Comparison of ENCODE assay signal across 21 cellular contexts in the genomic region with DNA sequence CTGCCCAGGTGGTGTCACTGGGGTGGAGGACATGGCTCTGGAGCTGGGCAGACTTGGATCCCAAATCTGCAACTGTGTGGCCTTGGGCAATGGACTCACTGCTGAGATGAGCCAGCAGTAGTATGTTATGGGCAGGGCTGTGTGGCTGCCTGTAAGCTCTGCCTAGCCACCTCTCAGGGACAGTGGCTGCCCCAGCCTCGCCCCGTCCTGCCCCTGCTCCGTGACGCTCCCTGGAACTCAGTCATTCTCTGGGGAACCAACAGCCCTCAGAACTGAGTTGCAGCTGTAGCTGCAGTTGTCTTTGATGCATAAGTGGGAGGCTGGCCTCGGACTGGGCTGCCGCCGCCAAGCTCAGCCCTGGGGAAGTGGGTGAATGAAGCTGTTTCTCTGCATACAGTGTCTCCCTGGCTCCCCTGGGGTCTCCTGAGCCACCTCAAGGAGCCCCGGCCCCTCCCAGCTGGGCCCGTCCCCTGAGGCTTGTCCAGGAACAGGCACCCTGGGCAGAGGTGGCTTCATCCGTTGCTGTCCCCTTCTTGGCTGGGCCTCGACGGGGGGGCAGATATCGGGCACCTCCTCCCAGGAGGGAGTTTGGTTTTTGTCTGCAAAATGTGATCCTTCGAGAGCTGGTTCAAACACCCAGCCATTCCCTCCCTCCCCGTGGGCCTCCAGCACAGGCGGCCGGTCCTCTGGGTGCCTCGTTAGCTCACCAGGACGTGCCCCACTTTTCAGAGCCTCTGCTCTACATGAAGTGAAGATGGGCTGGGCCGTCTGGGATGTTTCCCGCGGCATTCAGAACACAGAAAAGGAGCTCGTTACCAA. TPM values are rescaled to one million over a fixed set of nuclear protein-coding genes. Genes with fewer than 3 reads are reported as not detected.
DNase-seq lines count a peak whose midpoint lies in the region; ATAC-seq and TF ChIP-seq lines count a peak whose summit lies in the region.
"Had no signal": no experiment of that assay in that cellular context is flagged by ENCODE, and none has a peak within 500 bp of the region (broad histone marks: within the 10 kb centered on the region; RNA-seq: fewer than 3 reads in every experiment).

No MANE protein-coding gene starts in this region.

- ATAC-seq in foreskin keratinocyte (peak; percentile 18), GM21723 (IDR thresholded peaks at IDR 0.05; ENCODE audit: unreplicated experiment) (no peak), GM21367 (IDR thresholded peaks at IDR 0.05; ENCODE audit: unreplicated experiment) (no peak), HG03432 (IDR thresholded peaks at IDR 0.05; ENCODE audit: unreplicated experiment) (no peak)
- ATAC-seq: GM23338; right cardiac atrium; stimulated activated naive CD8-positive, alpha-beta T cell treated with anti-CD3 and anti-CD28 coated beads, Interleukin-15, Interleukin-2, amounts not matched to agents 100 U/mL and 50 U/mL, for 24 hours had no signal

- no peaks in the 10 kb centered on the region for H3K27me3 Mint-ChIP-seq in osteocyte (ENCODE audit: unreplicated experiment)

- in situ Hi-C loops in GM13977 (cut with MboI; ENCODE audit: low pct_unique_long_range_greater_than_20kb, low sequenced_read_pairs, unreplicated experiment), result no loop called here

- H3K4me1 ChIP-seq in adrenal gland (replicated peaks in 1 of 2) (no peaks in the 10 kb centered on the region), foreskin keratinocyte (peaks cover 22% of the 10 kb centered on the region)
- H3K4me1 ChIP-seq: upper lobe of left lung had no signal

- H3K36me3 ChIP-seq in adrenal gland (replicated peaks in 1 of 2), result no peaks in the 10 kb centered on the region
- H3K36me3 ChIP-seq: upper lobe of left lung had no signal

- H3K36me3 Mint-ChIP-seq in osteocyte (ENCODE audit: unreplicated experiment), result no peaks in the 10 kb centered on the region

- TF ChIP-seq CTCF in GM13977 (IDR thresholded peaks at IDR 0.05; ENCODE audit: extremely low read depth, insufficient read depth, missing control alignments) (no peak), adrenal gland (IDR thresholded peaks at IDR 0.05) (no peak), foreskin keratinocyte (conservative IDR thresholded peaks at IDR 0.05) (no peak), osteocyte (IDR thresholded peaks at IDR 0.05) (no peak)

- H3K4me1 Mint-ChIP-seq in osteocyte (ENCODE audit: unreplicated experiment), result peaks cover 62% of the 10 kb centered on the region
- H3K4me1 Mint-ChIP-seq: endodermal cell had no signal

- no peak overlapping the region for H3K4me3 Mint-ChIP-seq in osteocyte (ENCODE audit: unreplicated experiment)
- H3K4me3 Mint-ChIP-seq: endodermal cell, GM23338 had no signal

- peaks cover 25% of the 10 kb centered on the region for H3K27me3 ChIP-seq in adrenal gland
- no peaks in the 10 kb centered on the region for H3K27me3 ChIP-seq in foreskin keratinocyte

- no peak overlapping the region for H3K4me3 ChIP-seq in adrenal gland
- H3K4me3 ChIP-seq: GM23338, upper lobe of left lung had no signal

- intact Hi-C loops in adrenal gland (cut with DNase I), result no loop called here

- 67 to 78% (median 69%) methylated on average over 17 to 23 of the region's 23 CpGs for WGBS in adrenal gland, 4 donors

- TF ChIP-seq POLR2A in adrenal gland (IDR thresholded peaks at IDR 0.05), result no peak

- no peaks in the 10 kb centered on the region for H3K9me3 Mint-ChIP-seq in osteocyte (ENCODE audit: unreplicated experiment)
- H3K9me3 Mint-ChIP-seq: activated T-helper 2 cell treated with anti-CD3 and anti-CD28 coated beads, Interferon-gamma antibody, Interleukin-2, Interleukin-4, amounts not matched to agents 10 μg/mL and 5 μg/mL and 100 μg/mL, durations not matched to agents 14 hours and 24 hours and 36 hours; endodermal cell; GM23338 had no signal

- H3K27ac ChIP-seq in adrenal gland, result no peak overlapping the region
- H3K27ac ChIP-seq in foreskin keratinocyte, result no peak overlapping the region
- H3K27ac ChIP-seq: upper lobe of left lung had no signal

- peak overlapping the region; percentile 82 for H3K27ac Mint-ChIP-seq in osteocyte (ENCODE audit: unreplicated experiment)
- H3K27ac Mint-ChIP-seq: activated T-helper 2 cell treated with anti-CD3 and anti-CD28 coated beads, Interferon-gamma antibody, Interleukin-2, Interleukin-4, amounts not matched to agents 10 μg/mL and 5 μg/mL and 100 μg/mL, durations not matched to agents 14 hours and 24 hours and 36 hours; endodermal cell; GM23338 had no signal

- DNase-seq in GM13977 (ENCODE audit: low spot score) (peak; percentile 62), adrenal gland (peak in 5 of 7 donors; percentile 50 to 78 (median 66)), foreskin keratinocyte (peak in 1 of 2 donors; percentile 39), osteocyte (ENCODE audit: extremely low spot score, unreplicated experiment) (no peak), UCSD-AML1 (lab: John Stamatoyannopoulos, UW; ENCODE audit: unreplicated experiment) (no peak)
- DNase-seq: activated CD4-positive, CD25-positive, alpha-beta regulatory T cell treated with anti-CD3 and anti-CD28 coated beads, Interleukin-2, amount 50 U/mL, for 72 hours; cerebellar nuclear complex; endodermal cell; KBM-7; NCI-H1092; NCI-H2081 treated with DMSO at 0.1 percent for 48 hours; right cardiac atrium; stimulated activated naive CD8-positive, alpha-beta T cell treated with anti-CD3 and anti-CD28 coated beads, Interleukin-15, Interleukin-2, amounts not matched to agents 100 U/mL and 50 U/mL, for 24 hours; upper lobe of left lung had no signal

- H3K9me3 ChIP-seq in adrenal gland (replicated peaks in 1 of 3), result no peaks in the 10 kb centered on the region
- H3K9me3 ChIP-seq: upper lobe of left lung had no signal

RNA-seq across cellular contexts. Expression of gene PLCH2, which starts 26.2 kb away (rescaled TPM):
- 1 to 10 TPM in 5 of 8 donors, under 1 TPM in 2, not detected in 1; 0.65 to 6.1 (median 2.0) TPM for total RNA-seq in adrenal gland
- 10 to 100 TPM in 2 of 3 donors, 1 to 10 TPM in 1; 2.4 to 66.3 (median 11.4) TPM for polyA plus RNA-seq in adrenal gland
- 132 and 148 TPM in 2 replicates for total RNA-seq in foreskin keratinocyte
- 78.0 and 89.4 TPM in 2 replicates for polyA plus RNA-seq in foreskin keratinocyte
- total RNA-seq in osteocyte, result 11.7 and 12.6 TPM in 2 replicates
- total RNA-seq: Daoy, SK-MEL-5 had no signal
- polyA plus RNA-seq: GM23338 had no signal

RNA-seq across cellular contexts. Expression of gene PEX10, which starts 37.5 kb away (rescaled TPM):
- total RNA-seq in adrenal gland, result 10 to 100 TPM; 32.4 to 81.5 (median 44.4) TPM
- polyA plus RNA-seq in adrenal gland, result 10 to 100 TPM; 25.3 to 53.8 (median 43.8) TPM
- total RNA-seq in foreskin keratinocyte, result 28.5 and 31.1 TPM in 2 replicates
- 27.1 and 27.7 TPM in 2 replicates for polyA plus RNA-seq in foreskin keratinocyte
- total RNA-seq in osteocyte, result 23.1 and 25.6 TPM in 2 replicates

RNA-seq across cellular contexts. Expression of gene RER1, which starts 58.2 kb away (rescaled TPM):
- 100 to 1,000 TPM; 106 to 268 (median 179) TPM for total RNA-seq in adrenal gland
- polyA plus RNA-seq in adrenal gland, result 100 to 1,000 TPM; 149 to 345 (median 150) TPM
- total RNA-seq in foreskin keratinocyte, result 140 and 161 TPM in 2 replicates
- 205 and 223 TPM in 2 replicates for polyA plus RNA-seq in foreskin keratinocyte
- 144 and 147 TPM in 2 replicates for total RNA-seq in osteocyte

RNA-seq across cellular contexts. Expression of gene MORN1, which starts 58.5 kb away (rescaled TPM):
- total RNA-seq in adrenal gland, result 10 to 100 TPM in 3 of 8 donors, 1 to 10 TPM in 5; 5.6 to 14.1 (median 9.1) TPM
- 10 to 100 TPM in 1 of 3 donors, 1 to 10 TPM in 2; 1.8 to 12.1 (median 5.9) TPM for polyA plus RNA-seq in adrenal gland
- 5.3 and 5.9 TPM in 2 replicates for total RNA-seq in foreskin keratinocyte
- 2.1 and 2.2 TPM in 2 replicates for polyA plus RNA-seq in foreskin keratinocyte
- 10.9 and 12.7 TPM in 2 replicates for total RNA-seq in osteocyte

Comparison
In these comparisons a context has a peak if more than half of its experiments do, and no peak if none do; other contexts are left out.
1. DNase-seq: peak in GM13977 (single experiment) and adrenal gland (5 of 7); none in osteocyte (single experiment) and UCSD-AML1 (single experiment).